8 cellular contexts compared by ENCODE assay signal in genomic region chr16:68079616-68080344, GRCh38. TPM values are rescaled to one million over a fixed set of nuclear protein-coding genes. Genes with fewer than 3 reads are reported as not detected.
DNase-seq lines count a peak whose midpoint lies in the region; ATAC-seq lines count a peak whose summit lies in the region.

No MANE protein-coding gene starts in this region.

- intact Hi-C loops in left ventricle myocardium superior (cut with micrococcal nuclease), result no loop called here

- H3K9me3 ChIP-seq in NT2/D1 (ENCODE audit: insufficient read depth, low read length), result no peaks in the 10 kb centered on the region

- H3K4me3 ChIP-seq in NT2/D1 (ENCODE audit: insufficient read length, low read depth), result no peak overlapping the region

- ATAC-seq in left ventricle myocardium superior (peak; percentile 60), GM19455 (IDR thresholded peaks at IDR 0.05; ENCODE audit: unreplicated experiment) (no peak)

- peaks cover 13% of the 10 kb centered on the region for H3K4me1 ChIP-seq in NT2/D1 (ENCODE audit: insufficient read depth, insufficient read length)

- DNase-seq in NT2/D1 (ENCODE audit: low read depth, low spot score) (no peak), activated T-helper 1 cell treated with Interleukin-2 at 50 U/mL for 16 hours (ENCODE audit: low read depth) (peak; percentile 61), left ventricle myocardium superior (peak; percentile 86), retina (no peak), HPDE6-E6E7 (ENCODE audit: extremely low spot score) (no peak), GM03348 (ENCODE audit: low spot score) (no peak)
- DNase-seq in stimulated activated CD4-positive, alpha-beta T cell treated with anti-CD3 and anti-CD28 coated beads, Interleukin-2, amount 100 ng/mL, for 24 hours, result peak; percentile 70 to 74

- H3K9ac ChIP-seq in NT2/D1 (ENCODE audit: insufficient read length, low read depth), result peak overlapping the region; percentile 46

- no peaks in the 10 kb centered on the region for H3K27me3 ChIP-seq in NT2/D1 (ENCODE audit: insufficient read depth, insufficient read length)

- peaks cover 47% of the 10 kb centered on the region for H3K36me3 ChIP-seq in NT2/D1 (ENCODE audit: insufficient read depth, insufficient read length, low read length)

RNA-seq across cellular contexts. Expression of gene NFATC3, which starts 5.4 kb away (rescaled TPM):
- 24.7 TPM for total RNA-seq in left ventricle myocardium superior

RNA-seq across cellular contexts. Expression of gene DUS2, which starts 56.7 kb away (rescaled TPM):
- 4.9 TPM for total RNA-seq in left ventricle myocardium superior

RNA-seq across cellular contexts. Expression of gene DDX28, which starts 56.7 kb away (rescaled TPM):
- 7.7 TPM for total RNA-seq in left ventricle myocardium superior

Comparison
In these comparisons a context has a peak if more than half of its experiments do, and no peak if none do; other contexts are left out.
1. DNase-seq: peak in activated T-helper 1 cell treated with Interleukin-2 at 50 U/mL for 16 hours (single experiment), left ventricle myocardium superior (single experiment) and stimulated activated CD4-positive, alpha-beta T cell treated with anti-CD3 and anti-CD28 coated beads, Interleukin-2, amount 100 ng/mL, for 24 hours (2 of 2); none in NT2/D1 (single experiment), retina (single experiment), HPDE6-E6E7 (single experiment) and GM03348 (single experiment).